Comparison of ENCODE assay signal across 10 cellular contexts in genomic region chr14:69059658-69060648, GRCh38.
DNase-seq lines count a peak whose midpoint lies in the region; ATAC-seq, FAIRE-seq and TF ChIP-seq lines count a peak whose summit lies in the region.
"Had no signal": no experiment of that assay in that cellular context is flagged by ENCODE, and none has a peak within 500 bp of the region (broad histone marks: within the 10 kb centered on the region; RNA-seq: fewer than 3 reads in every experiment).

No MANE protein-coding gene starts in this region.

- H3K4me1 ChIP-seq in ascending aorta: peaks cover 4 to 33% of the 10 kb centered on the region in 2 donors

- H3K4me1 Mint-ChIP-seq in stimulated activated effector memory CD8-positive, alpha-beta T cell treated with anti-CD3 and anti-CD28 coated beads, Interleukin-12 subunit alpha, Interleukin-12 subunit beta, amount 100 ng/mL, for 72 hours: peaks cover 30% of the 10 kb centered on the region

- H3K27me3 ChIP-seq in ascending aorta: no peaks in the 10 kb centered on the region

- no peaks in the 10 kb centered on the region for H3K9me3 Mint-ChIP-seq in stimulated activated effector memory CD8-positive, alpha-beta T cell treated with anti-CD3 and anti-CD28 coated beads, Interleukin-12 subunit alpha, Interleukin-12 subunit beta, amount 100 ng/mL, for 72 hours

- no peaks in the 10 kb centered on the region for H3K9me3 ChIP-seq in ascending aorta

- H3K27ac ChIP-seq in ascending aorta: peak overlapping the region; percentile 67 to 92

- DNase-seq in HCEC 1CT: peak; percentile 92
- DNase-seq in ascending aorta (ENCODE audit: low spot score in 2 of 2): peak; percentile 41 to 90
- DNase-seq in hepatic stellate cell (ENCODE audit: low spot score): peak; percentile 86
- DNase-seq in stimulated activated effector memory CD8-positive, alpha-beta T cell treated with anti-CD3 and anti-CD28 coated beads, Interleukin-12 subunit alpha, Interleukin-12 subunit beta, amount 100 ng/mL, for 72 hours (ENCODE audit: low spot score in 2 of 2): no peak
- no peak for DNase-seq in putamen (ENCODE audit: low spot score)
- no peak for DNase-seq in germinal center (ENCODE audit: low spot score)
- DNase-seq in GM19239 (ENCODE audit: insufficient read length, low spot score): no peak
- DNase-seq: NCI-H1436 treated with DMSO at 0.1 percent for 48 hours, occipital lobe had no signal

- TF ChIP-seq CTCF in ascending aorta (IDR thresholded peaks at IDR 0.05): no peak

- H3K4me3 Mint-ChIP-seq in stimulated activated effector memory CD8-positive, alpha-beta T cell treated with anti-CD3 and anti-CD28 coated beads, Interleukin-12 subunit alpha, Interleukin-12 subunit beta, amount 100 ng/mL, for 72 hours: no peak overlapping the region

- H3K27ac Mint-ChIP-seq in stimulated activated effector memory CD8-positive, alpha-beta T cell treated with anti-CD3 and anti-CD28 coated beads, Interleukin-12 subunit alpha, Interleukin-12 subunit beta, amount 100 ng/mL, for 72 hours: peak overlapping the region; percentile 50

- FAIRE-seq in GM19239 (lab: Jason Lieb, UNC): no peak

- H3K4me3 ChIP-seq in ascending aorta: no peak overlapping the region

- peaks cover 87% of the 10 kb centered on the region for H3K36me3 Mint-ChIP-seq in stimulated activated effector memory CD8-positive, alpha-beta T cell treated with anti-CD3 and anti-CD28 coated beads, Interleukin-12 subunit alpha, Interleukin-12 subunit beta, amount 100 ng/mL, for 72 hours

- ATAC-seq in stimulated activated effector memory CD8-positive, alpha-beta T cell treated with anti-CD3 and anti-CD28 coated beads, Interleukin-12 subunit alpha, Interleukin-12 subunit beta, amount 100 ng/mL, for 72 hours: no peak
- no peak for ATAC-seq in HG02610 (IDR thresholded peaks at IDR 0.05; ENCODE audit: unreplicated experiment)

- H3K36me3 ChIP-seq in ascending aorta: peaks cover 11 to 34% of the 10 kb centered on the region in 2 donors

- intact Hi-C loops in ascending aorta (cut with DNase I): no loop called here

Comparison
In these comparisons a context has a peak if more than half of its experiments do, and no peak if none do; other contexts are left out.
1. DNase-seq: peak in HCEC 1CT (single experiment), ascending aorta (2 of 2) and hepatic stellate cell (single experiment); none in stimulated activated effector memory CD8-positive, alpha-beta T cell treated with anti-CD3 and anti-CD28 coated beads, Interleukin-12 subunit alpha, Interleukin-12 subunit beta, amount 100 ng/mL, for 72 hours (0 of 2), putamen (single experiment), germinal center (single experiment) and GM19239 (single experiment).